ENCODE assay signal across 25 cellular contexts in genomic region chr17:82043507-82043906, GRCh38. TPM values are rescaled to one million over a fixed set of nuclear protein-coding genes. Genes with fewer than 3 reads are reported as not detected.
"Had no signal": no experiment of that assay in that cellular context is flagged by ENCODE, and none has a peak within 500 bp of the region (broad histone marks: within the 10 kb centered on the region; RNA-seq: fewer than 3 reads in every experiment).

No MANE protein-coding gene starts in this region.

- FAIRE-seq: kidney had no signal

- H3K36me3 ChIP-seq: transverse colon had no signal

- ATAC-seq: effector memory CD8-positive, alpha-beta T cell; gastrocnemius medialis; left cardiac atrium; lower lobe of right lung; psoas muscle; sciatic nerve; stimulated activated memory B cell treated with anti-CD40 and anti-IgM and Interleukin-4, amounts not matched to agents 10 μg/mL and 1 μg/mL and 100 μg/mL, for 72 hours had no signal

- H3K4me3 Mint-ChIP-seq: effector memory CD8-positive, alpha-beta T cell; memory B cell; natural killer cell treated with Interleukin-12 subunit alpha and Interleukin-12 subunit beta and Interleukin-15 and Interleukin-18, amount 100 ng/mL, for 72 hours; stimulated activated memory B cell treated with anti-CD40 and anti-IgM and Interleukin-4, amounts not matched to agents 10 μg/mL and 1 μg/mL and 100 μg/mL, for 72 hours had no signal

- H3K27me3 Mint-ChIP-seq: effector memory CD8-positive, alpha-beta T cell; memory B cell; natural killer cell treated with Interleukin-12 subunit alpha and Interleukin-12 subunit beta and Interleukin-15 and Interleukin-18, amount 100 ng/mL, for 72 hours; stimulated activated memory B cell treated with anti-CD40 and anti-IgM and Interleukin-4, amounts not matched to agents 10 μg/mL and 1 μg/mL and 100 μg/mL, for 72 hours had no signal

- H3K4me1 Mint-ChIP-seq: memory B cell had no signal

- H3K4me1 ChIP-seq: esophagus muscularis mucosa, gastrocnemius medialis, left ventricle myocardium inferior, parathyroid adenoma, psoas muscle, transverse colon had no signal

- H3K27me3 ChIP-seq: esophagus muscularis mucosa, gastrocnemius medialis, spleen, stomach, transverse colon had no signal

- H3K9me3 Mint-ChIP-seq: effector memory CD8-positive, alpha-beta T cell; memory B cell; natural killer cell treated with Interleukin-12 subunit alpha and Interleukin-12 subunit beta and Interleukin-15 and Interleukin-18, amount 100 ng/mL, for 72 hours; stimulated activated memory B cell treated with anti-CD40 and anti-IgM and Interleukin-4, amounts not matched to agents 10 μg/mL and 1 μg/mL and 100 μg/mL, for 72 hours had no signal

- H3K4me3 ChIP-seq: esophagus muscularis mucosa, gastrocnemius medialis, left ventricle myocardium inferior, lower lobe of right lung, psoas muscle, spleen, stomach, thoracic aorta, transverse colon had no signal

- H3K36me3 Mint-ChIP-seq: natural killer cell treated with Interleukin-12 subunit alpha and Interleukin-12 subunit beta and Interleukin-15 and Interleukin-18, amount 100 ng/mL, for 72 hours had no signal

- DNase-seq: effector memory CD8-positive, alpha-beta T cell; gastrocnemius medialis; glutamatergic neuron; kidney; left cardiac atrium; left ventricle myocardium inferior; lower lobe of right lung; midbrain; psoas muscle; retina; spleen; stimulated activated CD4-positive, alpha-beta T cell treated with anti-CD3 and anti-CD28 coated beads, Interleukin-15, amount 100 ng/mL, for 24 hours; stimulated activated CD4-positive, alpha-beta T cell treated with anti-CD3 and anti-CD28 coated beads, Interleukin-1b, Interleukin-23, amount 100 ng/mL, for 48 hours; stimulated activated CD4-positive, alpha-beta T cell treated with anti-CD3 and anti-CD28 coated beads, Interleukin-4, amount 100 ng/mL, for 24 hours; stomach; substantia nigra; transverse colon had no signal

- H3K9ac ChIP-seq: parathyroid adenoma had no signal

- H3K27ac Mint-ChIP-seq: effector memory CD8-positive, alpha-beta T cell; memory B cell; natural killer cell treated with Interleukin-12 subunit alpha and Interleukin-12 subunit beta and Interleukin-15 and Interleukin-18, amount 100 ng/mL, for 72 hours; stimulated activated memory B cell treated with anti-CD40 and anti-IgM and Interleukin-4, amounts not matched to agents 10 μg/mL and 1 μg/mL and 100 μg/mL, for 72 hours had no signal

- H3K27ac ChIP-seq: epithelial cell of prostate, esophagus muscularis mucosa, gastrocnemius medialis, left ventricle myocardium inferior, lower lobe of right lung, parathyroid adenoma, psoas muscle, spleen, stomach, thoracic aorta, transverse colon had no signal

- H3K9me3 ChIP-seq: esophagus muscularis mucosa, gastrocnemius medialis, left ventricle myocardium inferior, lower lobe of right lung, psoas muscle, spleen, stomach, thoracic aorta, transverse colon had no signal

- H2AFZ ChIP-seq: parathyroid adenoma had no signal

- H3K79me2 ChIP-seq: parathyroid adenoma had no signal

RNA-seq across cellular contexts. Expression of gene RAC3, which starts 12.0 kb away (rescaled TPM):
- total RNA-seq: psoas muscle had no signal
